In the genomic region with DNA sequence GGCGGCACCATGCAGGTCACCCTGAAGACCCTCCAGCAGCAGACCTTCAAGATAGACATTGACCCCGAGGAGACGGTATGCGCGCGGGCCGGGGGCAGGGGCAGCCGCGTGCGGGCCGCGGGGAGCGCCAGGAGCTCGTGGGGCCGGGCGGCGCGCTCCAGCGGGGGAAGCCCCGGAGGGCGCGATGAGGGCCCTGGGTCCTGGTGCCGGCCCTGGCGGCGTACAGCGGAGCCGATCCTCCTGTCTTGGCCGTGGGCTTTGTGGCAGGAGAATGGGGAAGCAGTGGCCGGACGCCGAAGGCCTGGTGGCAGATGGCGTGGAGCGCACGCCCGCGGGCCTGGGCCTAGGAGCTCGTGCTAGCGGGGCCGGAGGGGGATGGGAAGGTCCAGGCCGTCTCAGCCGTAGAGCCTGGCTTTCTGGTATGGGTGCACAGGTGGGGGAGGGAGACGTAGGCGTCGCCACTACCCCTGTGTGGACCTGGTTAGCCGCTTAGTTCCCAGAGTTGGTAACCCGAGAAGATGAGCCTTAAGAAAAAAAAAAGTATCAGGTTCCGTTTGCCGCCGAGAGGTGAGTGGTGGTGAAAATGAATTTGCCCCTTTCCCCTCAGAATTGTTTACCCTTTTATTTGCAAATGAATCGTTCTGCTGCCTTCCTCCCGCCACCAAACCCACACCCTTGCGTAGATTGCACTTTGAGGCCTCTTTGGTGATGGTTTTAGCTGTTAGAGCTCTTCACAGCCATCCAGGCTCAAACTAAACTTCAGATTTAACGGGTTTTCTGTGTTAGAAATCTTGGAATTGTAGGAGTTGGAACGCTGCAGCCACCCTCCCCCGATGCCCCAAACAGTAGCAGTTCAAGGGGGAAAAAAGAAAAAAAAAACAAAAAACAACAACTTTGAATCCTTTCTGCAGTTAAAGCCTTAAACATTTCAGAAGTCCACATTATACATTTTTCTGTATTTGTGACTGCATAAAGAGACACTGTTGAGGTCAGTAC, we compare ENCODE assay signal across 8 cellular contexts. TPM values are rescaled to one million over a fixed set of nuclear protein-coding genes. Genes with fewer than 3 reads are reported as not detected.
DNase-seq lines count a peak whose midpoint lies in the region; ATAC-seq and TF ChIP-seq lines count a peak whose summit lies in the region.

No MANE protein-coding gene starts in this region.

- H3K27me3 ChIP-seq in Caco-2 (replicated peaks; ENCODE audit: control insufficient read depth, insufficient read depth, low read length) = no peaks in the 10 kb centered on the region
- H3K27me3 ChIP-seq in naive thymus-derived CD4-positive, alpha-beta T cell (ENCODE audit: control insufficient read depth in 2 of 2, insufficient read depth in 2 of 2, low read length in 2 of 2) = no peaks in the 10 kb centered on the region

- H2AFZ ChIP-seq in OCI-LY7 (ENCODE audit: low read length) = no peak overlapping the region; the same call in 1 of the 2 replicates

- peak overlapping the region; percentile 93 for H3K4me3 Mint-ChIP-seq in Caco-2 (ENCODE audit: unreplicated experiment)
- H3K4me3 Mint-ChIP-seq in activated T-cell treated with anti-CD3 and anti-CD28 coated beads, Interleukin-2, amount 50 U/mL, for 72 hours = peak overlapping the region; percentile 86 to 93
- peak overlapping the region; percentile 89 to 99 (median 94) for H3K4me3 Mint-ChIP-seq in naive thymus-derived CD4-positive, alpha-beta T cell
- H3K4me3 Mint-ChIP-seq in stimulated activated naive B cell treated with anti-CD40 and anti-IgM and Interleukin-4, amounts not matched to agents 10 μg/mL and 1 μg/mL and 100 μg/mL, for 72 hours = peak overlapping the region; percentile 87 to 95

- no peaks in the 10 kb centered on the region for H3K9me3 ChIP-seq in Caco-2
- H3K9me3 ChIP-seq in OCI-LY7 (ENCODE audit: low read length) = no peaks in the 10 kb centered on the region
- H3K9me3 ChIP-seq in naive thymus-derived CD4-positive, alpha-beta T cell (ENCODE audit: control insufficient read depth in 2 of 3, low read length in 3 of 3) = no peaks in the 10 kb centered on the region

- H3K9me2 ChIP-seq in OCI-LY7 (ENCODE audit: insufficient read depth, low read length) = no peaks in the 10 kb centered on the region

- H3K36me3 Mint-ChIP-seq in Caco-2 (ENCODE audit: insufficient read depth, unreplicated experiment) = peaks cover 23% of the 10 kb centered on the region
- H3K36me3 Mint-ChIP-seq in activated T-cell treated with anti-CD3 and anti-CD28 coated beads, Interleukin-2, amount 50 U/mL, for 72 hours (ENCODE audit: insufficient read depth in 2 of 2) = peaks cover 5 to 6% of the 10 kb centered on the region in 2 donors
- peaks cover 0 to 4% (median 0%) of the 10 kb centered on the region in 5 donors for H3K36me3 Mint-ChIP-seq in naive thymus-derived CD4-positive, alpha-beta T cell
- peaks cover 7 to 15% of the 10 kb centered on the region in 2 donors for H3K36me3 Mint-ChIP-seq in stimulated activated naive B cell treated with anti-CD40 and anti-IgM and Interleukin-4, amounts not matched to agents 10 μg/mL and 1 μg/mL and 100 μg/mL, for 72 hours

- DNase-seq in Caco-2 = peak; percentile 90 to 93
- peak; percentile 64 for DNase-seq in HS-5 (ENCODE audit: low read depth)
- DNase-seq in OCI-LY7 (ENCODE audit: low spot score) = peak; percentile 89
- peak; percentile 72 to 81 for DNase-seq in activated T-cell treated with anti-CD3 and anti-CD28 coated beads, Interleukin-2, amount 50 U/mL, for 72 hours
- DNase-seq in fibroblast of gingiva (ENCODE audit: low read depth) = peak; percentile 67
- peak; percentile 48 to 79 (median 69) for DNase-seq in naive thymus-derived CD4-positive, alpha-beta T cell
- peak; percentile 74 for DNase-seq in stimulated activated naive B cell treated with anti-CD40 and anti-IgM and Interleukin-4, amounts not matched to agents 10 μg/mL and 1 μg/mL and 100 μg/mL, for 72 hours

- H3K4me3 ChIP-seq in Caco-2 (ENCODE audit: low read depth, low read length) = peak overlapping the region; percentile 78
- peak overlapping the region; percentile 94 for H3K4me3 ChIP-seq in OCI-LY7 (ENCODE audit: low read depth, low read length, poor library complexity, severe bottlenecking)
- peak overlapping the region; percentile 76 for H3K4me3 ChIP-seq in naive thymus-derived CD4-positive, alpha-beta T cell (ENCODE audit: low read length)

- H3K79me2 ChIP-seq in OCI-LY7 (ENCODE audit: insufficient read depth, low read depth, low read length) = peaks cover 65% of the 10 kb centered on the region

- TF ChIP-seq CTCF in Caco-2 (IDR thresholded peaks at IDR 0.05; ENCODE audit: insufficient read depth in 1 of 2, low read depth in 1 of 2, low read length in 1 of 2, severe bottlenecking in 1 of 2, unreplicated experiment in 1 of 2) (no peak), OCI-LY7 (conservative IDR thresholded peaks at IDR 0.05; ENCODE audit: low read length) (no peak)

- H3K9me3 Mint-ChIP-seq in Caco-2 (ENCODE audit: unreplicated experiment) = no peaks in the 10 kb centered on the region
- H3K9me3 Mint-ChIP-seq in activated T-cell treated with anti-CD3 and anti-CD28 coated beads, Interleukin-2, amount 50 U/mL, for 72 hours = no peaks in the 10 kb centered on the region
- peaks cover 0 to 4% (median 0%) of the 10 kb centered on the region in 11 donors for H3K9me3 Mint-ChIP-seq in naive thymus-derived CD4-positive, alpha-beta T cell
- no peaks in the 10 kb centered on the region for H3K9me3 Mint-ChIP-seq in stimulated activated naive B cell treated with anti-CD40 and anti-IgM and Interleukin-4, amounts not matched to agents 10 μg/mL and 1 μg/mL and 100 μg/mL, for 72 hours

- peak overlapping the region; percentile 79 for H3K27ac Mint-ChIP-seq in Caco-2 (ENCODE audit: unreplicated experiment)
- H3K27ac Mint-ChIP-seq in activated T-cell treated with anti-CD3 and anti-CD28 coated beads, Interleukin-2, amount 50 U/mL, for 72 hours = peak overlapping the region; percentile 83
- peak overlapping the region; percentile 85 to 97 (median 92) for H3K27ac Mint-ChIP-seq in naive thymus-derived CD4-positive, alpha-beta T cell
- H3K27ac Mint-ChIP-seq in stimulated activated naive B cell treated with anti-CD40 and anti-IgM and Interleukin-4, amounts not matched to agents 10 μg/mL and 1 μg/mL and 100 μg/mL, for 72 hours = peak overlapping the region; percentile 97

- CTCF ChIA-PET in Caco-2 (lab: Charles Lee) = interaction anchor here (0.8 to 0.9 kb wide), 3 partner anchors 35 to 656 kb away, joined by 3 to 4 read pairs (median 3); no protein-coding TSS in a partner anchor
- CTCF ChIA-PET in OCI-LY7 (lab: Charles Lee; ENCODE audit: unreplicated experiment) = interaction anchor here (0.7 kb wide), 1 partner anchor 57 kb away, joined by 3 read pairs; no protein-coding TSS in a partner anchor
- CTCF ChIA-PET in naive thymus-derived CD4-positive, alpha-beta T cell (lab: Charles Lee) = no interaction called here

- POLR2A ChIA-PET in Caco-2 (lab: Charles Lee) (interaction anchor here (1.2 to 1.6 kb wide), 2 partner anchors 14 to 176 kb away, joined by 8 to 10 read pairs; no protein-coding TSS in a partner anchor), OCI-LY7 (lab: Charles Lee) (interaction anchor here (0.6 to 1.8 kb wide), 6 partner anchors 10 to 32 kb away, joined by 3 to 8 read pairs (median 4); no protein-coding TSS in a partner anchor)
- POLR2A ChIA-PET in naive thymus-derived CD4-positive, alpha-beta T cell (lab: Charles Lee) = interaction anchor here (1.0 to 3.2 kb wide), 7 partner anchors 10 to 57 kb away, joined by 3 to 11 read pairs (median 3); no protein-coding TSS in a partner anchor

- H3K4me1 ChIP-seq in Caco-2 (peaks cover 44% of the 10 kb centered on the region), OCI-LY7 (ENCODE audit: insufficient read depth, low read length, poor library complexity, severe bottlenecking) (peaks cover 28% of the 10 kb centered on the region)
- peaks cover 9 to 33% of the 10 kb centered on the region in 2 donors for H3K4me1 ChIP-seq in naive thymus-derived CD4-positive, alpha-beta T cell (ENCODE audit: control insufficient read depth in 2 of 2, insufficient read depth in 2 of 2, low read length in 2 of 2)

- H3K27me3 Mint-ChIP-seq in Caco-2 (ENCODE audit: insufficient read depth, unreplicated experiment) = no peaks in the 10 kb centered on the region
- peaks cover 7% of the 10 kb centered on the region for H3K27me3 Mint-ChIP-seq in activated T-cell treated with anti-CD3 and anti-CD28 coated beads, Interleukin-2, amount 50 U/mL, for 72 hours (ENCODE audit: low read depth)
- peaks cover 0 to 9% (median 0%) of the 10 kb centered on the region in 5 donors for H3K27me3 Mint-ChIP-seq in naive thymus-derived CD4-positive, alpha-beta T cell
- H3K27me3 Mint-ChIP-seq in stimulated activated naive B cell treated with anti-CD40 and anti-IgM and Interleukin-4, amounts not matched to agents 10 μg/mL and 1 μg/mL and 100 μg/mL, for 72 hours = no peaks in the 10 kb centered on the region

- H3K4me1 Mint-ChIP-seq in Caco-2 (ENCODE audit: low read depth, unreplicated experiment) = peaks cover 33% of the 10 kb centered on the region
- peaks cover 71% of the 10 kb centered on the region for H3K4me1 Mint-ChIP-seq in activated T-cell treated with anti-CD3 and anti-CD28 coated beads, Interleukin-2, amount 50 U/mL, for 72 hours (ENCODE audit: low read depth)
- H3K4me1 Mint-ChIP-seq in naive thymus-derived CD4-positive, alpha-beta T cell = peaks cover 34 to 62% (median 45%) of the 10 kb centered on the region in 7 donors
- peaks cover 26 to 55% of the 10 kb centered on the region in 2 donors for H3K4me1 Mint-ChIP-seq in stimulated activated naive B cell treated with anti-CD40 and anti-IgM and Interleukin-4, amounts not matched to agents 10 μg/mL and 1 μg/mL and 100 μg/mL, for 72 hours

- H3K27ac ChIP-seq in OCI-LY7 (ENCODE audit: low read depth, low read length, poor library complexity, severe bottlenecking) = peak overlapping the region; percentile 85
- peak overlapping the region; percentile 92 for H3K27ac ChIP-seq in naive thymus-derived CD4-positive, alpha-beta T cell (ENCODE audit: low read depth, low read length)

- no peaks in the 10 kb centered on the region for H3K36me3 ChIP-seq in Caco-2 (ENCODE audit: control insufficient read depth, insufficient read depth, low read length)
- peaks cover 41% of the 10 kb centered on the region for H3K36me3 ChIP-seq in OCI-LY7 (ENCODE audit: insufficient read depth, low read length)
- H3K36me3 ChIP-seq in naive thymus-derived CD4-positive, alpha-beta T cell (ENCODE audit: control insufficient read depth in 2 of 3, insufficient read depth in 3 of 3, low read length in 3 of 3) = peaks cover 0 to 3% (median 0%) of the 10 kb centered on the region in 3 experiments

- peak; percentile 36 for ATAC-seq in GM21360 (IDR thresholded peaks at IDR 0.05; ENCODE audit: unreplicated experiment)
- ATAC-seq in activated T-cell treated with anti-CD3 and anti-CD28 coated beads, Interleukin-2, amount 50 U/mL, for 72 hours (replicated peaks in 1 of 2) = peak; percentile 55 to 67
- peak; percentile 31 for ATAC-seq in naive thymus-derived CD4-positive, alpha-beta T cell
- peak; percentile 53 to 63 for ATAC-seq in stimulated activated naive B cell treated with anti-CD40 and anti-IgM and Interleukin-4, amounts not matched to agents 10 μg/mL and 1 μg/mL and 100 μg/mL, for 72 hours (replicated peaks)

- peak overlapping the region; percentile 79 for H3K4me2 ChIP-seq in OCI-LY7 (ENCODE audit: low read length)

- peaks cover 26% of the 10 kb centered on the region for H4K20me1 ChIP-seq in OCI-LY7 (ENCODE audit: insufficient read depth, low read length)

- BruUV-seq in Caco-2 (replicated peaks; lab: Mats Ljungman, UMichigan) (TSS peak; percentile 40), OCI-LY7 (replicated peaks; lab: Mats Ljungman, UMichigan) (no TSS peak)

- intact Hi-C loops in Caco-2 (cut with micrococcal nuclease; ENCODE audit: unreplicated experiment) (loop anchor here (1.0 kb wide), 2 partner anchors 35 to 41 kb away; no protein-coding TSS in a partner anchor), OCI-LY7 (cut with micrococcal nuclease; ENCODE audit: unreplicated experiment) (loop anchor here (2.0 to 10.0 kb wide), 3 partner anchors 15 to 529 kb away; no protein-coding TSS in a partner anchor)
- intact Hi-C loops in naive thymus-derived CD4-positive, alpha-beta T cell (cut with micrococcal nuclease) = loop anchor here (1.0 to 10.0 kb wide), 17 partner anchors 11 to 1836 kb away; a partner anchor contains a TSS

RNA-seq across cellular contexts. Expression of a gene that starts 0.8 kb away (rescaled TPM):
- 188 TPM in 2 replicates for total RNA-seq in Caco-2 (2022)
- 61.0 and 67.3 TPM in 2 replicates for total RNA-seq in OCI-LY7 (2014; rRNA removed; shearing (Covaris generic))
- 120 and 141 TPM in 2 replicates for total RNA-seq in OCI-LY7 (2022)
- total RNA-seq in activated T-cell treated with anti-CD3 and anti-CD28 coated beads, Interleukin-2, amount 50 U/mL, for 72 hours = 100 to 1,000 TPM in 1 of 2 donors, 10 to 100 TPM in 1; 88.7 to 112 TPM
- 100 to 1,000 TPM in 1 of 5 experiments, 10 to 100 TPM in 4; 48.7 to 102 (median 55.6) TPM for total RNA-seq in naive thymus-derived CD4-positive, alpha-beta T cell
- polyA plus RNA-seq in naive thymus-derived CD4-positive, alpha-beta T cell = 10 to 100 TPM in 1 of 2 donors, 1 to 10 TPM in 1; 8.9 to 15.1 TPM

Comparison
In these comparisons a context has a peak if more than half of its experiments do, and no peak if none do; other contexts are left out.
1. Peak in every context shown above with its lines: DNase-seq, ATAC-seq, H3K4me3 ChIP-seq and H3K27ac ChIP-seq.